11 cellular contexts compared by ENCODE assay signal in the genomic region with DNA sequence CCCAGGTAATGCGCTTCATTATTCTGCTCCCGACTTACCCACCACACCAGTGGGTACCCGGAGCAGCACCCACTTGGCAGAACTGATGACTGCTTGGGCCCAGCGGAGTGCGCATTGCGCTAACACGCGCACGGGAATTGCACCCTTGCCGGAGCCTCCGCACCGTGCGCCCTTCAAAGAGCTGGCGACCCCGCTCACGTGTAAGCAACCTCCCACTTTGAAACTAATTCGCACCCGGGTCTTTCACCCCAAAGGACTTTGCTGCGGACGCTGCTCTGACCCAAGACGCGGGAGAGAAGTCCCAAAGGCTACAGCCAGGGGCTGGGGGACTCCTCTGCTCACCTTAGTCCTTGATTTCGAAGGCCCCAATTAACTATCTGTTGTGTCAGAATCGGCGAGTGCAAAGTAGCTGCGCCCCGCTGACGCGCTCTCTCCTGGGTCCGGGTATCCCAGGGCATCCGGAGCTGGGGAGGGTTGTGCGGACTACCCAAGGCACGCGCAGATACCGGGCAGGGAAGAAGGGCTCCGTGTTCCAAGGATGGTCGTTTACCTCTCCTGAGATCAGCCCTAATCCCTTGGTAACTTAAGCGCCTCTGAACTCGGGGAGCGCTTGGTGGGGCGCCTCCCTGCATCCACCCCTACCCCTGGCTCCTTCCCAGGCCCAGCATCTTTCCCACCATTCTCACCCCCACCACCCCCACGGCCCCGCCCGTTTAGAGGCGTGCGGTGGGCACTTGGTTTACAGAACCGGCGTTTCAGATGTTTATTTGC. TPM values are rescaled to one million over a fixed set of nuclear protein-coding genes. Genes with fewer than 3 reads are reported as not detected.
DNase-seq lines count a peak whose midpoint lies in the region; ATAC-seq and TF ChIP-seq lines count a peak whose summit lies in the region.
"Had no signal": no experiment of that assay in that cellular context is flagged by ENCODE, and none has a peak within 500 bp of the region (broad histone marks: within the 10 kb centered on the region; RNA-seq: fewer than 3 reads in every experiment).

No MANE protein-coding gene starts in this region.

- H3T11ph ChIP-seq in H9 (ENCODE audit: low read length), result no peak overlapping the region

- H3K4me1 Mint-ChIP-seq in H9 (peaks cover 46 to 47% of the 10 kb centered on the region in 2 experiments), WTC11 (peaks cover 46% of the 10 kb centered on the region)
- peaks cover 0 to 5% of the 10 kb centered on the region in 2 donors for H3K4me1 Mint-ChIP-seq in effector memory CD8-positive, alpha-beta T cell (ENCODE audit: low read depth in 2 of 2)

- H2AFZ ChIP-seq in H9 (ENCODE audit: low read length), result no peak overlapping the region

- H3K14ac ChIP-seq in H9 (ENCODE audit: insufficient read depth, low read length), result no peak overlapping the region

- peak overlapping the region; percentile 68 for H3K4me3 ChIP-seq in iPS-15b (ENCODE audit: low read depth, low read length)
- H3K4me3 ChIP-seq in skeletal muscle cell (ENCODE audit: low read depth, low read length), result peak overlapping the region; percentile 17

- no peak overlapping the region for H2BK120ac ChIP-seq in H9 (ENCODE audit: low read depth, low read length, poor library complexity, severe bottlenecking)

- WGBS in H9 (ENCODE audit: extremely low coverage, insufficient read length, low lambda C conversion rate), result no CpG with 5 or more reads among the region's 48 CpGs

- no peak overlapping the region for H2BK12ac ChIP-seq in H9 (ENCODE audit: insufficient read length, low read depth, low read length)

- H3K23ac ChIP-seq in H9 (ENCODE audit: insufficient read length, low read depth, low read length), result no peak overlapping the region

- H3K9me3 Mint-ChIP-seq in H9, result no peaks in the 10 kb centered on the region
- no peaks in the 10 kb centered on the region for H3K9me3 Mint-ChIP-seq in WTC11
- H3K9me3 Mint-ChIP-seq in effector memory CD8-positive, alpha-beta T cell, result no peaks in the 10 kb centered on the region

- H3K27me3 Mint-ChIP-seq in H9 (ENCODE audit: low read depth) (peaks cover 89% of the 10 kb centered on the region), WTC11 (ENCODE audit: low read depth) (peaks cover 77% of the 10 kb centered on the region)
- peaks cover 85 to 92% of the 10 kb centered on the region in 2 donors for H3K27me3 Mint-ChIP-seq in effector memory CD8-positive, alpha-beta T cell

- H2BK20ac ChIP-seq in H9 (ENCODE audit: low read depth, low read length, poor library complexity, severe bottlenecking), result no peak overlapping the region

- POLR2A ChIA-PET in WTC11 (lab: Charles Lee), result interaction anchor here (1.0 kb wide), 1 partner anchor 18 kb away, joined by 3 read pairs; no protein-coding TSS in a partner anchor

- H2BK15ac ChIP-seq in H9 (ENCODE audit: low read depth, low read length), result no peak overlapping the region

- peak; percentile 43 for DNase-seq in H9
- DNase-seq in WTC11 (ENCODE audit: low spot score), result peak; percentile 34
- no peak for DNase-seq in skeletal muscle cell (ENCODE audit: low read depth)
- no peak for DNase-seq in effector memory CD8-positive, alpha-beta T cell
- DNase-seq: activated CD8-positive, alpha-beta T cell treated with anti-CD3 and anti-CD28 coated beads, Interleukin-2, amount 10 ng/mL, durations not matched to agents 7 days and 5 days; DND-41; SIG-M5 had no signal

- no peak overlapping the region for H2AK5ac ChIP-seq in H9 (ENCODE audit: insufficient read length, low read length)

- no peak overlapping the region for H3K9ac ChIP-seq in H9 (ENCODE audit: extremely low read depth, insufficient read length, low read length)
- no peak overlapping the region for H3K9ac ChIP-seq in iPS-15b (ENCODE audit: low read depth, low read length)

- peaks cover 4% of the 10 kb centered on the region; the same call in 1 of the 2 replicates for H3K4me1 ChIP-seq in H9 (ENCODE audit: insufficient read depth, low read length)
- H3K4me1 ChIP-seq in iPS-15b (ENCODE audit: control insufficient read depth, insufficient read depth, low read length), result peaks cover 12% of the 10 kb centered on the region

- no peak overlapping the region for H3K27ac ChIP-seq in H9 (ENCODE audit: insufficient read length, low read depth, low read length)

- H3K79me2 ChIP-seq in H9 (ENCODE audit: insufficient read depth, low read length), result no peaks in the 10 kb centered on the region

- CTCF ChIA-PET in WTC11 (lab: Charles Lee), result interaction anchor here (0.5 to 6.9 kb wide), 40 partner anchors 8 to 1967 kb away, joined by 3 to 136 read pairs (median 4); partner anchors contain the start of gene SATB2

- peak overlapping the region; percentile 48 for H3K4me2 ChIP-seq in H9 (ENCODE audit: insufficient read depth, insufficient read length, low read length)

- H3K79me1 ChIP-seq in H9 (ENCODE audit: insufficient read depth, low read depth, low read length, poor library complexity, severe bottlenecking), result no peaks in the 10 kb centered on the region

- H3K9me3 ChIP-seq in H9 (ENCODE audit: control insufficient read depth, low read depth, low read length) (no peaks in the 10 kb centered on the region), iPS-15b (ENCODE audit: control insufficient read depth, insufficient read depth, low read length) (no peaks in the 10 kb centered on the region)

- no peak overlapping the region for H2BK5ac ChIP-seq in H9 (ENCODE audit: insufficient read length, low read length)

- H4K91ac ChIP-seq in H9 (ENCODE audit: insufficient read length, low read depth, low read length), result no peak overlapping the region

- no peak for TF ChIP-seq CTCF in H9 (conservative IDR thresholded peaks at IDR 0.05)
- TF ChIP-seq CTCF in WTC11 (IDR thresholded peaks at IDR 0.05), result no peak

- no peak overlapping the region for H3K4ac ChIP-seq in H9 (ENCODE audit: low read depth, low read length)

- H3K36me3 Mint-ChIP-seq in H9 (ENCODE audit: insufficient read depth in 1 of 3, low read depth in 3 of 3) (no peaks in the 10 kb centered on the region), WTC11 (no peaks in the 10 kb centered on the region)
- peaks cover 3% of the 10 kb centered on the region for H3K36me3 Mint-ChIP-seq in effector memory CD8-positive, alpha-beta T cell (ENCODE audit: insufficient read depth)

- no peak overlapping the region for H4K5ac ChIP-seq in H9 (ENCODE audit: insufficient read length, low read depth, low read length)

- no peak overlapping the region for H3K18ac ChIP-seq in H9 (ENCODE audit: insufficient read length, low read depth, low read length)

- H3K56ac ChIP-seq in H9 (ENCODE audit: insufficient read length, low read depth, low read length), result no peak overlapping the region

- ATAC-seq in WTC11 (peak; percentile 13), GM18520 (IDR thresholded peaks at IDR 0.05; ENCODE audit: unreplicated experiment) (no peak), GM21619 (IDR thresholded peaks at IDR 0.05; ENCODE audit: unreplicated experiment) (no peak), esophagus mucosa (no peak)
- no peak for ATAC-seq in effector memory CD8-positive, alpha-beta T cell (replicated peaks)

- H3K23me2 ChIP-seq in H9 (ENCODE audit: insufficient read length, low read depth, low read length, poor library complexity, severe bottlenecking), result peaks cover 30% of the 10 kb centered on the region

- H3K27me3 ChIP-seq in H9 (ENCODE audit: insufficient read depth, low read length), result peaks cover 46% of the 10 kb centered on the region
- H3K27me3 ChIP-seq in iPS-15b (ENCODE audit: control insufficient read depth, insufficient read depth, low read length), result peaks cover 82% of the 10 kb centered on the region

- no peak overlapping the region for H3K27ac Mint-ChIP-seq in H9
- H3K27ac Mint-ChIP-seq in WTC11, result no peak overlapping the region
- H3K27ac Mint-ChIP-seq in effector memory CD8-positive, alpha-beta T cell, result no peak overlapping the region
- H3K27ac Mint-ChIP-seq: activated CD8-positive, alpha-beta T cell treated with anti-CD3 and anti-CD28 coated beads, Interleukin-2, amount 10 ng/mL, durations not matched to agents 7 days and 5 days had no signal

- H3K4me3 Mint-ChIP-seq in H9, result peak overlapping the region; percentile 61 to 82
- H3K4me3 Mint-ChIP-seq in WTC11, result peak overlapping the region; percentile 76
- H3K4me3 Mint-ChIP-seq in effector memory CD8-positive, alpha-beta T cell, result no peak overlapping the region
- H3K4me3 Mint-ChIP-seq: activated CD8-positive, alpha-beta T cell treated with anti-CD3 and anti-CD28 coated beads, Interleukin-2, amount 10 ng/mL, durations not matched to agents 7 days and 5 days had no signal

- no peak overlapping the region for H4K8ac ChIP-seq in H9 (replicated peaks; ENCODE audit: insufficient read length, low read depth, low read length)

- no peaks in the 10 kb centered on the region for H3K36me3 ChIP-seq in iPS-15b (ENCODE audit: control insufficient read depth, insufficient read depth, low read length)

- H4K20me1 ChIP-seq in H9 (ENCODE audit: control insufficient read depth, insufficient read depth, insufficient read length), result no peaks in the 10 kb centered on the region

TF ChIP-seq in WTC11, 78 proteins besides CTCF, POLR2A, EP300 and RAD21:
- 0 out of 2 replicates have a peak, but pooled peaks have one; percentile 7 for TF ChIP-seq TP53 (CRISPR knock-in tag; IDR thresholded peaks at IDR 0.05)
- no peak for TF ChIP-seq FOXP1 (CRISPR knock-in tag; IDR thresholded peaks at IDR 0.05; ENCODE audit: borderline replicate concordance)

RNA-seq across cellular contexts. Expression of gene SATB2, which starts 13.1 kb away (rescaled TPM):
- 23.0 and 23.8 TPM in 2 replicates for total RNA-seq in H9 (2021)
- 14.9 to 22.1 TPM (median 16.6 TPM) in 3 replicates for total RNA-seq in WTC11 (2021)
- 1.1 TPM for total RNA-seq in esophagus mucosa
- total RNA-seq: activated CD8-positive, alpha-beta T cell treated with anti-CD3 and anti-CD28 coated beads, Interleukin-2, amount 10 ng/mL, durations not matched to agents 7 days and 5 days had no signal

Comparison
In these comparisons a context has a peak if more than half of its experiments do, and no peak if none do; other contexts are left out.
1. DNase-seq: peak in H9 (single experiment) and WTC11 (single experiment); none in skeletal muscle cell (single experiment) and effector memory CD8-positive, alpha-beta T cell (0 of 3).
2. H3K4me3 Mint-ChIP-seq: peak in H9 (2 of 2) and WTC11 (single experiment); none in effector memory CD8-positive, alpha-beta T cell (0 of 2).